Comparison of ENCODE assay signal across 8 cellular contexts in genomic region chr2:217993817-217994459, GRCh38. TPM values are rescaled to one million over a fixed set of nuclear protein-coding genes. Genes with fewer than 3 reads are reported as not detected.
DNase-seq lines count a peak whose midpoint lies in the region; ATAC-seq and TF ChIP-seq lines count a peak whose summit lies in the region.

No MANE protein-coding gene starts in this region.

- no peak overlapping the region for H3K27ac ChIP-seq in cardiac muscle cell
- H3K27ac ChIP-seq in sigmoid colon = peak overlapping the region; percentile 37 to 76 (median 60)

- H3K4me3 Mint-ChIP-seq in activated T-helper 17 cell treated with anti-CD3 and anti-CD28 coated beads, Interleukin-2, amount 50 U/mL, for 72 hours = no peak overlapping the region

- H3K9me3 ChIP-seq in cardiac muscle cell (ENCODE audit: low read depth) = no peaks in the 10 kb centered on the region
- no peaks in the 10 kb centered on the region for H3K9me3 ChIP-seq in sigmoid colon

- H3K4me3 ChIP-seq in AG09309 (ENCODE audit: control insufficient read depth, low read depth, low read length) (no peak overlapping the region), cardiac muscle cell (no peak overlapping the region), sigmoid colon (no peak overlapping the region)

- TF ChIP-seq POLR2A in sigmoid colon (IDR thresholded peaks at IDR 0.05) = no peak

- H3K27ac Mint-ChIP-seq in activated T-helper 17 cell treated with anti-CD3 and anti-CD28 coated beads, Interleukin-2, amount 50 U/mL, for 72 hours = no peak overlapping the region

- H3K36me3 Mint-ChIP-seq in activated T-helper 17 cell treated with anti-CD3 and anti-CD28 coated beads, Interleukin-2, amount 50 U/mL, for 72 hours (ENCODE audit: low read depth) = no peaks in the 10 kb centered on the region

- 58 to 61% methylated on average over 6 of the region's 6 CpGs for WGBS in sigmoid colon, 2 donors

- intact Hi-C loops in sigmoid colon (cut with DNase I) = no loop called here

- no peaks in the 10 kb centered on the region for H3K36me3 ChIP-seq in cardiac muscle cell
- H3K36me3 ChIP-seq in sigmoid colon = no peaks in the 10 kb centered on the region

- peaks cover 29% of the 10 kb centered on the region for H3K27me3 Mint-ChIP-seq in activated T-helper 17 cell treated with anti-CD3 and anti-CD28 coated beads, Interleukin-2, amount 50 U/mL, for 72 hours

- ATAC-seq in GM21529 (IDR thresholded peaks at IDR 0.05; ENCODE audit: unreplicated experiment) (peak; percentile 70), HG02571 (IDR thresholded peaks at IDR 0.05; ENCODE audit: unreplicated experiment) (no peak), GM19455 (IDR thresholded peaks at IDR 0.05; ENCODE audit: unreplicated experiment) (no peak)
- ATAC-seq in activated T-helper 17 cell treated with anti-CD3 and anti-CD28 coated beads, Interleukin-2, amount 50 U/mL, for 72 hours (replicated peaks) = peak; percentile 57

- DNase-seq in AG09309 (ENCODE audit: low read depth) = no peak
- DNase-seq in OCI-M1 (lab: John Stamatoyannopoulos, UW) = peak; percentile 56
- peak; percentile 61 to 78 for DNase-seq in cardiac muscle cell (ENCODE audit: low read depth in 1 of 2, low spot score in 1 of 2)
- peak; percentile 86 for DNase-seq in sigmoid colon

- H3K4me1 Mint-ChIP-seq in activated T-helper 17 cell treated with anti-CD3 and anti-CD28 coated beads, Interleukin-2, amount 50 U/mL, for 72 hours = no peaks in the 10 kb centered on the region

- H3K9me3 Mint-ChIP-seq in activated T-helper 17 cell treated with anti-CD3 and anti-CD28 coated beads, Interleukin-2, amount 50 U/mL, for 72 hours = no peaks in the 10 kb centered on the region

- H3K4me1 ChIP-seq in cardiac muscle cell (ENCODE audit: low read depth) = no peaks in the 10 kb centered on the region
- peaks cover 0 to 47% (median 34%) of the 10 kb centered on the region in 4 donors for H3K4me1 ChIP-seq in sigmoid colon

- TF ChIP-seq EP300 in sigmoid colon (IDR thresholded peaks at IDR 0.05) = no peak

- H3K27me3 ChIP-seq in cardiac muscle cell = peaks cover 3% of the 10 kb centered on the region
- no peaks in the 10 kb centered on the region for H3K27me3 ChIP-seq in sigmoid colon

- TF ChIP-seq CTCF in AG09309 (IDR thresholded peaks at IDR 0.05; ENCODE audit: control insufficient read depth, insufficient read depth, low read depth, low read length, missing control alignments) (peak; percentile 79), cardiac muscle cell (IDR thresholded peaks at IDR 0.05; ENCODE audit: low read depth, low read length) (peak; percentile 84), sigmoid colon (IDR thresholded peaks at IDR 0.05) (peak; percentile 61 to 82 (median 64))

RNA-seq across cellular contexts. Expression of gene TNS1, which starts 8.9 kb away (rescaled TPM):
- 10 to 100 TPM in 1 of 2 donors, 1 to 10 TPM in 1; 4.4 to 44.9 TPM for total RNA-seq in activated T-helper 17 cell treated with anti-CD3 and anti-CD28 coated beads, Interleukin-2, amount 50 U/mL, for 72 hours
- total RNA-seq in cardiac muscle cell (44.3 and 45.0 TPM in 2 replicates), sigmoid colon (1,000 to 10,000 TPM in 2 of 4 donors, 100 to 1,000 TPM in 2; 444 to 1,607 (median 968) TPM)
- polyA plus RNA-seq in cardiac muscle cell (13.7 and 16.7 TPM in 2 replicates), sigmoid colon (10 to 100 TPM in 2 of 3 donors, 1 to 10 TPM in 1; 3.7 to 57.2 (median 13.8) TPM)

Comparison
In these comparisons a context has a peak if more than half of its experiments do, and no peak if none do; other contexts are left out.
1. ATAC-seq: peak in GM21529 (single experiment) and activated T-helper 17 cell treated with anti-CD3 and anti-CD28 coated beads, Interleukin-2, amount 50 U/mL, for 72 hours (single experiment); none in HG02571 (single experiment) and GM19455 (single experiment).
2. Peak in every context shown above with its lines, with median percentiles within 50 percentile points of each other: CTCF ChIP-seq.